In genomic region chr1:232039303-232039702, GRCh38 we compare ENCODE assay signal across 23 cellular contexts.
DNase-seq lines count a peak whose midpoint lies in the region; ATAC-seq and TF ChIP-seq lines count a peak whose summit lies in the region.
"Had no signal": no experiment of that assay in that cellular context is flagged by ENCODE, and none has a peak within 500 bp of the region (broad histone marks: within the 10 kb centered on the region; RNA-seq: fewer than 3 reads in every experiment).

No MANE protein-coding gene starts in this region.

- no peak overlapping the region for H3K4me2 ChIP-seq in mammary epithelial cell (ENCODE audit: insufficient read depth, low read depth, low read length)
- H3K4me2 ChIP-seq: A549 had no signal

- in situ Hi-C loops in Panc1 (cut with HindIII; ENCODE audit: low pct_unique_long_range_greater_than_20kb, low sequenced_read_pairs): no loop called here
- in situ Hi-C loops in mammary epithelial cell (cut with MboI; ENCODE audit: low sequenced_read_pairs in 2 of 2): no loop called here

- BruUV-seq in Panc1 (replicated peaks; lab: Mats Ljungman, UMichigan) (no TSS peak), mammary epithelial cell (replicated peaks; lab: Mats Ljungman, UMichigan) (no TSS peak)

- no peak overlapping the region for H2AFZ ChIP-seq in mammary epithelial cell (ENCODE audit: low read depth, low read length)

- H3K27ac Mint-ChIP-seq in activated T-cell treated with anti-CD3 and anti-CD28 coated beads, Interleukin-2, amount 50 U/mL, for 72 hours: no peak overlapping the region
- H3K27ac Mint-ChIP-seq: activated CD4-positive, alpha-beta memory T cell treated with anti-CD3 and anti-CD28 coated beads, Interleukin-2, amount 10 ng/mL, durations not matched to agents 7 days and 5 days; naive thymus-derived CD4-positive, alpha-beta T cell had no signal

- POLR2A ChIA-PET in Panc1 (lab: Charles Lee): no interaction called here

- H3K27me3 Mint-ChIP-seq in activated T-cell treated with anti-CD3 and anti-CD28 coated beads, Interleukin-2, amount 50 U/mL, for 72 hours (ENCODE audit: low read depth): no peaks in the 10 kb centered on the region
- H3K27me3 Mint-ChIP-seq: activated CD4-positive, alpha-beta memory T cell treated with anti-CD3 and anti-CD28 coated beads, Interleukin-2, amount 10 ng/mL, durations not matched to agents 7 days and 5 days; naive thymus-derived CD4-positive, alpha-beta T cell had no signal

- no peaks in the 10 kb centered on the region for H4K20me1 ChIP-seq in mammary epithelial cell (ENCODE audit: insufficient read depth, low read length)

- no peak overlapping the region for H3K9ac ChIP-seq in mammary epithelial cell (ENCODE audit: insufficient read depth, low read length)

- CTCF ChIA-PET in Panc1 (lab: Charles Lee): no interaction called here
- CTCF ChIA-PET in mammary epithelial cell (lab: Charles Lee; ENCODE audit: low non-redundant PET): no interaction called here

- no peaks in the 10 kb centered on the region for H3K36me3 ChIP-seq in Panc1 (ENCODE audit: control insufficient read depth, insufficient read depth, low read length)
- no peaks in the 10 kb centered on the region for H3K36me3 ChIP-seq in mammary epithelial cell (ENCODE audit: insufficient read depth, low read length)
- no peaks in the 10 kb centered on the region for H3K36me3 ChIP-seq in thyroid gland
- H3K36me3 ChIP-seq: adrenal gland, BE2C, tibial artery had no signal

- dilution Hi-C loops in mammary epithelial cell (cut with HindIII; ENCODE audit: low sequenced_read_pairs): no loop called here

- no peaks in the 10 kb centered on the region for H3K4me1 Mint-ChIP-seq in activated T-cell treated with anti-CD3 and anti-CD28 coated beads, Interleukin-2, amount 50 U/mL, for 72 hours (ENCODE audit: low read depth)
- H3K4me1 Mint-ChIP-seq: activated CD4-positive, alpha-beta memory T cell treated with anti-CD3 and anti-CD28 coated beads, Interleukin-2, amount 10 ng/mL, durations not matched to agents 7 days and 5 days; naive thymus-derived CD4-positive, alpha-beta T cell had no signal

- no peak overlapping the region for H3K4me3 Mint-ChIP-seq in activated T-cell treated with anti-CD3 and anti-CD28 coated beads, Interleukin-2, amount 50 U/mL, for 72 hours
- H3K4me3 Mint-ChIP-seq: activated CD4-positive, alpha-beta memory T cell treated with anti-CD3 and anti-CD28 coated beads, Interleukin-2, amount 10 ng/mL, durations not matched to agents 7 days and 5 days; naive thymus-derived CD4-positive, alpha-beta T cell had no signal

- ATAC-seq in activated T-cell treated with anti-CD3 and anti-CD28 coated beads, Interleukin-2, amount 50 U/mL, for 72 hours (replicated peaks in 1 of 2): peak; percentile 44 to 71
- ATAC-seq in Panc1 (no peak), GM18511 (IDR thresholded peaks at IDR 0.05; ENCODE audit: unreplicated experiment) (no peak), HG03045 (IDR thresholded peaks at IDR 0.05; ENCODE audit: unreplicated experiment) (no peak), GM19455 (IDR thresholded peaks at IDR 0.05; ENCODE audit: unreplicated experiment) (no peak)
- ATAC-seq: A549; naive thymus-derived CD4-positive, alpha-beta T cell had no signal

- H3K27me3 ChIP-seq in Panc1 (ENCODE audit: control insufficient read depth, insufficient read depth, low read length) (no peaks in the 10 kb centered on the region), mammary epithelial cell (ENCODE audit: insufficient read depth, low read length) (no peaks in the 10 kb centered on the region), thyroid gland (no peaks in the 10 kb centered on the region)
- H3K27me3 ChIP-seq: adrenal gland, BE2C, tibial artery had no signal

- DNase-seq in activated T-cell treated with anti-CD3 and anti-CD28 coated beads, Interleukin-2, amount 50 U/mL, for 72 hours: no peak
- DNase-seq in activated T-cell treated with anti-CD3 and anti-CD28 coated beads for 4 hours (no peak), Panc1 (ENCODE audit: low read depth, low spot score) (peak; percentile 4), mammary epithelial cell (peak; percentile 56), thyroid gland (peak; percentile 27 to 29)
- DNase-seq: activated CD4-positive, alpha-beta memory T cell treated with anti-CD3 and anti-CD28 coated beads, Interleukin-2, amount 10 ng/mL, durations not matched to agents 7 days and 5 days; activated CD4-positive, CD25-positive, alpha-beta regulatory T cell; activated gamma-delta T cell treated with Interleukin-2 at 50 U/mL for 16 hours; glutamatergic neuron; mesendoderm; naive thymus-derived CD4-positive, alpha-beta T cell; NCI-H1417 treated with DMSO at 0.1 percent for 48 hours; NCI-H2107; NK-92 treated with Interleukin-12 subunit alpha and Interleukin-12 subunit beta, amount 100 ng/mL, for 24 hours; stimulated activated CD4-positive, alpha-beta T cell treated with anti-CD3 and anti-CD28 coated beads, Interleukin-2, amount 100 ng/mL, for 48 hours; stimulated activated naive CD4-positive, alpha-beta T cell; tibial artery had no signal

- TF ChIP-seq CTCF in Panc1 (IDR thresholded peaks at IDR 0.05) (no peak), mammary epithelial cell (conservative IDR thresholded peaks at IDR 0.05 in 1 of 2, IDR thresholded peaks at IDR 0.05 in 1 of 2; ENCODE audit: extremely low read depth in 1 of 2, insufficient read depth in 1 of 2, low read depth in 1 of 2, low read length in 2 of 2) (no peak), thyroid gland (IDR thresholded peaks at IDR 0.05) (no peak)

- no peaks in the 10 kb centered on the region for H3K36me3 Mint-ChIP-seq in activated T-cell treated with anti-CD3 and anti-CD28 coated beads, Interleukin-2, amount 50 U/mL, for 72 hours (ENCODE audit: insufficient read depth in 2 of 2)

- H3K27ac ChIP-seq in Panc1 (ENCODE audit: low read length): no peak overlapping the region
- no peak overlapping the region for H3K27ac ChIP-seq in mammary epithelial cell (ENCODE audit: insufficient read depth, low read depth, low read length)
- H3K27ac ChIP-seq in thyroid gland: no peak overlapping the region
- H3K27ac ChIP-seq: A549, adrenal gland, tibial artery had no signal

- H3K79me2 ChIP-seq in mammary epithelial cell (ENCODE audit: insufficient read depth, low read length): no peaks in the 10 kb centered on the region

- intact Hi-C loops in Panc1 (cut with micrococcal nuclease; ENCODE audit: unreplicated experiment): no loop called here
- intact Hi-C loops in mammary epithelial cell (cut with micrococcal nuclease): no loop called here
- intact Hi-C loops in thyroid gland (cut with DNase I): no loop called here

- no peak overlapping the region for H3K4me3 ChIP-seq in Panc1 (ENCODE audit: low read depth in 2 of 2, low read length in 2 of 2)
- no peak overlapping the region for H3K4me3 ChIP-seq in mammary epithelial cell (replicated peaks in 1 of 3; ENCODE audit: insufficient read depth in 1 of 3, low read depth in 2 of 3, low read length in 3 of 3)
- no peak overlapping the region for H3K4me3 ChIP-seq in thyroid gland (replicated peaks in 1 of 3)
- H3K4me3 ChIP-seq: A549, adrenal gland, tibial artery had no signal

- WGBS in mammary epithelial cell (ENCODE audit: low coverage, missing lambda C conversion rate): 77% methylated on average over 4 of the region's 4 CpGs
- 81 to 83% methylated on average over 4 of the region's 4 CpGs for WGBS in thyroid gland, 2 donors

- H3K9me3 ChIP-seq in Panc1 (ENCODE audit: control insufficient read depth, insufficient read depth, low read depth, low read length) (no peaks in the 10 kb centered on the region), mammary epithelial cell (replicated peaks; ENCODE audit: insufficient read depth, low read length) (no peaks in the 10 kb centered on the region), thyroid gland (no peaks in the 10 kb centered on the region)
- H3K9me3 ChIP-seq: A549, adrenal gland, BE2C, tibial artery had no signal

- H3K4me1 ChIP-seq in Panc1 (ENCODE audit: control insufficient read depth, insufficient read depth, low read length) (no peaks in the 10 kb centered on the region), mammary epithelial cell (ENCODE audit: insufficient read depth, low read length) (no peaks in the 10 kb centered on the region), thyroid gland (peaks cover 7 to 9% of the 10 kb centered on the region in 2 donors)
- H3K4me1 ChIP-seq: A549, adrenal gland, tibial artery had no signal

- peaks cover 0 to 3% of the 10 kb centered on the region in 2 donors for H3K9me3 Mint-ChIP-seq in activated T-cell treated with anti-CD3 and anti-CD28 coated beads, Interleukin-2, amount 50 U/mL, for 72 hours
- H3K9me3 Mint-ChIP-seq: activated CD4-positive, alpha-beta memory T cell treated with anti-CD3 and anti-CD28 coated beads, Interleukin-2, amount 10 ng/mL, durations not matched to agents 7 days and 5 days had no signal

- no peak for TF ChIP-seq POLR2A in thyroid gland (IDR thresholded peaks at IDR 0.05)

Comparison
In these comparisons a context has a peak if more than half of its experiments do, and no peak if none do; other contexts are left out.
1. ATAC-seq: peak in activated T-cell treated with anti-CD3 and anti-CD28 coated beads, Interleukin-2, amount 50 U/mL, for 72 hours (2 of 2); none in Panc1 (single experiment), GM18511 (single experiment), HG03045 (single experiment) and GM19455 (single experiment).
2. DNase-seq: peak in Panc1 (single experiment), mammary epithelial cell (single experiment) and thyroid gland (2 of 2); none in activated T-cell treated with anti-CD3 and anti-CD28 coated beads, Interleukin-2, amount 50 U/mL, for 72 hours (0 of 2) and activated T-cell treated with anti-CD3 and anti-CD28 coated beads for 4 hours (single experiment).